ENCODE assay signal across 25 cellular contexts in genomic region chr6:70874181-70874913, GRCh38.
DNase-seq lines count a peak whose midpoint lies in the region; ATAC-seq, FAIRE-seq and TF ChIP-seq lines count a peak whose summit lies in the region.
"Had no signal": no experiment of that assay in that cellular context is flagged by ENCODE, and none has a peak within 500 bp of the region (broad histone marks: within the 10 kb centered on the region; RNA-seq: fewer than 3 reads in every experiment).

No MANE protein-coding gene starts in this region.

- BruUV-seq in HepG2 (replicated peaks; lab: Mats Ljungman, UMichigan) = no TSS peak

- POLR2A ChIA-PET in HepG2 (lab: Yijun Ruan, JAX) = no interaction called here

- TF ChIP-seq POLR2A in HepG2 (IDR thresholded peaks at IDR 0.05; ENCODE audit: insufficient read depth in 1 of 2, low read depth in 2 of 2, low read length in 2 of 2) (no peak), right lobe of liver (IDR thresholded peaks at IDR 0.05) (no peak)

- FAIRE-seq in HepG2 (lab: Jason Lieb, UNC) (no peak), RCC 7860 (lab: Jason Lieb, UNC) (no peak)
- FAIRE-seq: A549, GM12878, H1 had no signal

- DNase-seq in HepG2 (ENCODE audit: low spot score) (no peak), right lobe of liver (no peak), NCI-H146 treated with DMSO at 0.1 percent for 48 hours (lab: John Stamatoyannopoulos, UW; ENCODE audit: unreplicated experiment) (peak; percentile 48), fibroblast of gingiva (ENCODE audit: low read depth) (peak; percentile 60), HT-29 (ENCODE audit: low spot score) (no peak), nucleus accumbens (lab: John Stamatoyannopoulos, UW) (no peak), RCC 7860 (ENCODE audit: low spot score) (no peak)
- DNase-seq: BE2C; Caco-2; CD4-positive, alpha-beta T cell; DMS 273 treated with DMSO at 0.1 percent for 48 hours; DMS79 treated with DMSO at 0.1 percent for 48 hours; Karpas-422; NCI-H187 treated with DMSO at 0.1 percent for 48 hours; NCI-H226; NCI-H524 treated with DMSO at 0.1 percent for 48 hours; PC-9; SHP77 treated with DMSO at 0.1 percent for 48 hours; T-helper 2 cell had no signal

- H3K27me3 ChIP-seq in HepG2 (ENCODE audit: control insufficient read depth in 1 of 2, insufficient read depth in 2 of 2, low read length in 2 of 2) = no peaks in the 10 kb centered on the region; a peak in 1 of 5 replicates
- H3K27me3 ChIP-seq in right lobe of liver = no peaks in the 10 kb centered on the region
- H3K27me3 ChIP-seq: BE2C had no signal

- H2AFZ ChIP-seq in HepG2 (ENCODE audit: low read length) = no peak overlapping the region
- H2AFZ ChIP-seq: PC-9 had no signal

- CTCF ChIA-PET in HepG2 (lab: Yijun Ruan, JAX; ENCODE audit: low intra/inter-chr PET ratio, low total read pairs) = no interaction called here

- no peak for TF ChIP-seq RAD21 in HepG2 (CRISPR knock-in tag; IDR thresholded peaks at IDR 0.05)

- no peak; the same call in 2 of the 3 replicates for ATAC-seq in HepG2
- ATAC-seq in right lobe of liver = no peak
- ATAC-seq: A549, GM12878, HCT116 had no signal

- H3K36me3 ChIP-seq in HepG2 (replicated peaks in 1 of 2; ENCODE audit: control insufficient read depth in 1 of 2, insufficient read depth in 2 of 2, low read length in 2 of 2) (no peaks in the 10 kb centered on the region), right lobe of liver (no peaks in the 10 kb centered on the region)
- H3K36me3 ChIP-seq: BE2C had no signal

- TF ChIP-seq EP300 in HepG2 (IDR thresholded peaks at IDR 0.05; ENCODE audit: low read depth in 2 of 2, low read length in 2 of 2) = no peak
- TF ChIP-seq EP300 in HepG2 (CRISPR knock-in tag; IDR thresholded peaks at IDR 0.05; ENCODE audit: borderline replicate concordance) = no peak

- H3K9ac ChIP-seq in HepG2 (ENCODE audit: insufficient read depth, low read depth, low read length) = no peak overlapping the region

- no peak overlapping the region for H3K4me2 ChIP-seq in HepG2 (ENCODE audit: low read depth, low read length)
- H3K4me2 ChIP-seq: A549, PC-9 had no signal

- WGBS in HepG2 (ENCODE audit: low lambda C conversion rate) = 3% methylated on average over 3 of the region's 3 CpGs
- 26% methylated on average over 3 of the region's 3 CpGs for WGBS in right lobe of liver (ENCODE audit: insufficient coverage, low coverage, low lambda C conversion rate, missing lambda C conversion rate)

- H3K4me3 ChIP-seq in HepG2 (replicated peaks in 1 of 3; ENCODE audit: insufficient read depth in 1 of 3, low read depth in 2 of 3, low read length in 3 of 3) = no peak overlapping the region
- H3K4me3 ChIP-seq in right lobe of liver = no peak overlapping the region
- H3K4me3 ChIP-seq: A549, GM12878, PC-9, SK-N-MC had no signal

- H3K9me3 ChIP-seq in HepG2 (ENCODE audit: low read length) (peaks cover 15% of the 10 kb centered on the region; the same call in 1 of the 2 replicates), right lobe of liver (peaks cover 0 to 8% (median 2%) of the 10 kb centered on the region in 4 donors)
- H3K9me3 ChIP-seq: BE2C had no signal

- H3K79me2 ChIP-seq in HepG2 (ENCODE audit: insufficient read depth, low read length) = no peaks in the 10 kb centered on the region

- in situ Hi-C loops in HepG2 (cut with HindIII; ENCODE audit: extremely low pct_ligation_motif_present, low pct_unique_long_range_greater_than_20kb) = no loop called here

- TF ChIP-seq CTCF in HepG2 (CRISPR knock-in tag; IDR thresholded peaks at IDR 0.05) = no peak
- TF ChIP-seq CTCF in right lobe of liver (IDR thresholded peaks at IDR 0.05) = no peak

- H3K4me1 ChIP-seq in HepG2 (ENCODE audit: insufficient read depth, low read length) = no peaks in the 10 kb centered on the region
- H3K4me1 ChIP-seq in right lobe of liver = no peaks in the 10 kb centered on the region
- H3K4me1 ChIP-seq: A549, BE2C, Caco-2 had no signal

- intact Hi-C loops in HepG2 (cut with micrococcal nuclease; ENCODE audit: unreplicated experiment) = no loop called here
- intact Hi-C loops in right lobe of liver (cut with DNase I) = no loop called here

- no peaks in the 10 kb centered on the region for H4K20me1 ChIP-seq in HepG2 (ENCODE audit: insufficient read depth, low read length)

- H3K27ac ChIP-seq in HepG2 (ENCODE audit: extremely low read length, insufficient read depth, low read length) (no peak overlapping the region), right lobe of liver (no peak overlapping the region)
- H3K27ac ChIP-seq: A549, PC-9, RWPE1, SK-N-MC had no signal

TF ChIP-seq in HepG2, 621 proteins besides CTCF, POLR2A, EP300 and RAD21:
- TF ChIP-seq BCL6 (CRISPR knock-in tag; IDR thresholded peaks at IDR 0.05) (peak; percentile 83), ZSCAN25 (CRISPR knock-in tag; IDR thresholded peaks at IDR 0.05) (no peak)

Comparison
In these comparisons a context has a peak if more than half of its experiments do, and no peak if none do; other contexts are left out.
1. DNase-seq: peak in NCI-H146 treated with DMSO at 0.1 percent for 48 hours (single experiment) and fibroblast of gingiva (single experiment); none in HepG2 (single experiment), right lobe of liver (0 of 3), HT-29 (single experiment), nucleus accumbens (0 of 56) and RCC 7860 (single experiment).